1 cellular context compared by ENCODE assay signal in the genomic region with DNA sequence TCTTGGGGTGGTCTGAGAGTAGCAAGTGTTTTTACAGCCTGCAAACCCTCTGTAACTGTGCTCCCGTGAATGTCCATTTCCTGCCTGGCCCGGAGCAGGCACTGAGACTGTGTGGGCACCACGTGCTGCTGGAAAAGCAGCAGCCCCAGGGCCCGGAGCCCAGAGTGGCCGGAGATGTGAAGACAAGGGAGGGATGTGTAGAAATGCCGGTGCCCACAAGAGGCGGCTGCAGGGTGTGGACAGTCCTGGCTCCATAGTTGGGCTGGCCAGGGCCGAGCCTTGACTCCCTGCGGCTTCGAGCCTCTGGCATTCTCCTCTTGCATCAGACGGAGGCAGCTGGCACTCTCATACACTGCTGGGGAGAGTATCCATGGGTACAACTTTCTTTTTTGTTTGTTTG.
A peak's percentile ranks its signal among the peaks of the same experiment; 100 is the strongest.
TF ChIP-seq lines count a peak whose summit lies in the region.

No MANE protein-coding gene starts in this region.

TF ChIP-seq in H1, 55 proteins besides CTCF, POLR2A, EP300 and RAD21:
- no peak for TF ChIP-seq MAFK (IDR thresholded peaks at IDR 0.05; ENCODE audit: low read depth, low read length)
- TF ChIP-seq, protein P1, sequence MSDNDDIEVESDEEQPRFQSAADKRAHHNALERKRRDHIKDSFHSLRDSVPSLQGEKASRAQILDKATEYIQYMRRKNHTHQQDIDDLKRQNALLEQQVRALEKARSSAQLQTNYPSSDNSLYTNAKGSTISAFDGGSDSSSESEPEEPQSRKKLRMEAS (IDR thresholded peaks at IDR 0.05) = 0 out of 2 replicates have a peak, but pooled peaks have one; percentile 8
